8 cellular contexts compared by ENCODE assay signal in genomic region chr1:92784051-92784638, GRCh38. TPM values are rescaled to one million over a fixed set of nuclear protein-coding genes. Genes with fewer than 3 reads are reported as not detected.
A peak's percentile ranks its signal among the peaks of the same experiment; 100 is the strongest.
DNase-seq lines count a peak whose midpoint lies in the region; ATAC-seq and TF ChIP-seq lines count a peak whose summit lies in the region.

No MANE protein-coding gene starts in this region.

- H3K9me3 Mint-ChIP-seq in immature natural killer cell = peaks cover 0 to 2% (median 0%) of the 10 kb centered on the region in 6 donors

- TF ChIP-seq POLR2A in spleen (IDR thresholded peaks at IDR 0.05) = no peak

- H3K27me3 ChIP-seq in spleen (replicated peaks in 1 of 7) = peaks cover 0 to 19% (median 0%) of the 10 kb centered on the region in 7 donors

- peak overlapping the region; percentile 63 to 86 (median 78) for H3K4me3 Mint-ChIP-seq in immature natural killer cell

- H3K9me3 ChIP-seq in spleen = no peaks in the 10 kb centered on the region

- TF ChIP-seq CTCF in spleen (IDR thresholded peaks at IDR 0.05 in 8 of 11, conservative IDR thresholded peaks at IDR 0.05 in 3 of 11) = no peak

- peaks cover 7 to 38% (median 33%) of the 10 kb centered on the region in 3 donors for H3K27me3 Mint-ChIP-seq in immature natural killer cell (ENCODE audit: low read depth in 3 of 3)

- peaks cover 5 to 47% (median 35%) of the 10 kb centered on the region in 6 donors for H3K4me1 ChIP-seq in spleen

- ATAC-seq in HG02642 (IDR thresholded peaks at IDR 0.05; ENCODE audit: poor library complexity, unreplicated experiment) (peak; percentile 15), HG03520 (IDR thresholded peaks at IDR 0.05; ENCODE audit: unreplicated experiment) (no peak)

- peaks cover 15 to 18% of the 10 kb centered on the region in 2 donors for H3K4me1 Mint-ChIP-seq in immature natural killer cell

- intact Hi-C loops in spleen (cut with DNase I; ENCODE audit: low total_unique reads) = no loop called here

- DNase-seq in SK-N-DZ (ENCODE audit: low spot score) (peak; percentile 8), brain pericyte (ENCODE audit: low read depth, low spot score) (peak; percentile 2), immature natural killer cell (peak; percentile 52 to 61 (median 57)), spleen (no peak), NCI-H1694 treated with DMSO at 0.1 percent for 48 hours (lab: John Stamatoyannopoulos, UW) (no peak)

- H3K27ac ChIP-seq in spleen = peak overlapping the region; percentile 89 to 97 (median 95)

- no peaks in the 10 kb centered on the region for H3K36me3 ChIP-seq in spleen

- 2 to 6% (median 4%) methylated on average over 12 to 24 of the region's 25 CpGs for whole genome bisulfite sequencing in spleen, 5 donors

- no peaks in the 10 kb centered on the region for H3K36me3 Mint-ChIP-seq in immature natural killer cell

- peak overlapping the region in 3 of 6 donors; percentile 45 to 78 (median 47) for H3K27ac Mint-ChIP-seq in immature natural killer cell

- peak overlapping the region; percentile 62 for H3K4me3 ChIP-seq in GM08714 (ENCODE audit: low read length)
- H3K4me3 ChIP-seq in spleen = peak overlapping the region; percentile 60 to 87 (median 68)

RNA-seq across cellular contexts. Expression of gene EVI5, which starts 0.8 kb away (rescaled TPM):
- 3.1 and 3.2 TPM in 2 replicates for polyA plus RNA-seq in SK-N-DZ (2014; cell fraction: cytosol; rRNA removed)
- polyA plus RNA-seq in SK-N-DZ (2014; cell fraction: nucleus; rRNA removed) = 2.2 and 2.3 TPM in 2 replicates
- polyA plus RNA-seq in immature natural killer cell = 1 to 10 TPM in 2 of 3 donors, under 1 TPM in 1; 0.39 to 2.2 (median 1.7) TPM
- total RNA-seq in spleen = 10 to 100 TPM; 18.2 to 38.3 (median 27.2) TPM
- 1 to 10 TPM; 1.7 to 3.6 (median 2.0) TPM for polyA plus RNA-seq in spleen

RNA-seq across cellular contexts. Expression of gene RPL5, which starts 47.7 kb away (rescaled TPM):
- 2,642 and 2,769 TPM in 2 replicates for polyA plus RNA-seq in SK-N-DZ (2014; cell fraction: cytosol; rRNA removed)
- polyA plus RNA-seq in SK-N-DZ (2014; cell fraction: nucleus; rRNA removed) = 1,474 and 1,535 TPM in 2 replicates
- polyA plus RNA-seq in immature natural killer cell (1,000 to 10,000 TPM; 1,077 to 1,697 (median 1,102) TPM), spleen (1,000 to 10,000 TPM; 2,758 to 3,739 (median 3,435) TPM)
- total RNA-seq in spleen = 1,000 to 10,000 TPM in 3 of 7 donors, 100 to 1,000 TPM in 4; 725 to 1,398 (median 908) TPM

Comparison
In these comparisons a context has a peak if more than half of its experiments do, and no peak if none do; other contexts are left out.
1. DNase-seq: peak in SK-N-DZ (single experiment), brain pericyte (single experiment) and immature natural killer cell (3 of 3); none in spleen (single experiment) and NCI-H1694 treated with DMSO at 0.1 percent for 48 hours (single experiment).